In genomic region chr19:10636304-10636972, GRCh38 we compare ENCODE assay signal across 1 cellular context.
TF ChIP-seq lines count a peak whose summit lies in the region.

No MANE protein-coding gene starts in this region.

TF ChIP-seq in K562, 482 proteins besides CTCF, POLR2A, EP300 and RAD21:
- TF ChIP-seq NFIC (IDR thresholded peaks at IDR 0.05) (peak; percentile 87), MAZ (CRISPR knock-in tag; conservative IDR thresholded peaks at IDR 0.05 in 1 of 2, IDR thresholded peaks at IDR 0.05 in 1 of 2) (no peak), ZNF24 (IDR thresholded peaks at IDR 0.05) (no peak), TCF3 (CRISPR knock-in tag; IDR thresholded peaks at IDR 0.05) (no peak), ZNF778 (CRISPR knock-in tag; IDR thresholded peaks at IDR 0.05) (no peak), STAT5A (IDR thresholded peaks at IDR 0.05; ENCODE audit: borderline replicate concordance, low read length) (no peak), KHSRP (IDR thresholded peaks at IDR 0.05) (no peak), MEIS2 (IDR thresholded peaks at IDR 0.05; ENCODE audit: partially characterized antibody) (no peak), KDM2B (CRISPR knock-in tag; IDR thresholded peaks at IDR 0.05) (no peak), POLR2G (IDR thresholded peaks at IDR 0.05; ENCODE audit: low read depth, low read length) (peak; percentile 35), NR2F6 (CRISPR knock-in tag; IDR thresholded peaks at IDR 0.05) (no peak), PURB (CRISPR knock-in tag; IDR thresholded peaks at IDR 0.05; ENCODE audit: low read depth) (no peak)
